ENCODE assay signal across 10 cellular contexts in genomic region chr17:7352910-7353635, GRCh38. TPM values are rescaled to one million over a fixed set of nuclear protein-coding genes. Genes with fewer than 3 reads are reported as not detected.
DNase-seq lines count a peak whose midpoint lies in the region; ATAC-seq and TF ChIP-seq lines count a peak whose summit lies in the region.
"Had no signal": no experiment of that assay in that cellular context is flagged by ENCODE, and none has a peak within 500 bp of the region (broad histone marks: within the 10 kb centered on the region; RNA-seq: fewer than 3 reads in every experiment).

No MANE protein-coding gene starts in this region.

- H3K4me1 ChIP-seq in right lobe of liver: peaks cover 0 to 26% (median 7%) of the 10 kb centered on the region in 4 donors

- H3K4me3 ChIP-seq in right lobe of liver: peak overlapping the region in 2 of 3 donors; percentile 71 to 96

- peak overlapping the region; percentile 80 for H3K4me3 Mint-ChIP-seq in T-helper 2 cell treated with Interferon-gamma antibody and Interleukin-4, amounts not matched to agents 5 μg/mL and 100 μg/mL, for 36 hours

- intact Hi-C loops in right lobe of liver (cut with DNase I): loop anchor here in 1 of 2 donors (10.0 kb wide), 1 partner anchor 162 kb away; no protein-coding TSS in a partner anchor

- H3K4me1 Mint-ChIP-seq in T-helper 2 cell treated with Interferon-gamma antibody and Interleukin-4, amounts not matched to agents 5 μg/mL and 100 μg/mL, for 36 hours (ENCODE audit: low read depth): peaks cover 25% of the 10 kb centered on the region

- peak overlapping the region; percentile 76 for H3K27ac Mint-ChIP-seq in T-helper 2 cell treated with Interferon-gamma antibody and Interleukin-4, amounts not matched to agents 5 μg/mL and 100 μg/mL, for 36 hours

- no peaks in the 10 kb centered on the region for H3K36me3 ChIP-seq in right lobe of liver
- H3K36me3 ChIP-seq: HAP-1 had no signal

- no peak for ATAC-seq in right lobe of liver

- WGBS in right lobe of liver (ENCODE audit: insufficient coverage, low coverage, low lambda C conversion rate, missing lambda C conversion rate): 70% methylated on average over 2 of the region's 37 CpGs

- TF ChIP-seq POLR2A in right lobe of liver (IDR thresholded peaks at IDR 0.05): no peak

- H3K27me3 ChIP-seq in right lobe of liver: no peaks in the 10 kb centered on the region

- H3K36me3 Mint-ChIP-seq in T-helper 2 cell treated with Interferon-gamma antibody and Interleukin-4, amounts not matched to agents 5 μg/mL and 100 μg/mL, for 36 hours (ENCODE audit: low read depth): peaks cover 35% of the 10 kb centered on the region

- H3K9me3 Mint-ChIP-seq in T-helper 2 cell treated with Interferon-gamma antibody and Interleukin-4, amounts not matched to agents 5 μg/mL and 100 μg/mL, for 36 hours: no peaks in the 10 kb centered on the region

- DNase-seq in T-helper 2 cell treated with Interferon-gamma antibody and Interleukin-4, amounts not matched to agents 5 μg/mL and 100 μg/mL, for 36 hours (ENCODE audit: low spot score): no peak
- DNase-seq in T-helper 2 cell (no peak), right lobe of liver (no peak), NCI-H2196 (lab: John Stamatoyannopoulos, UW; ENCODE audit: unreplicated experiment) (no peak), GDM1 (lab: John Stamatoyannopoulos, UW) (no peak), NCI-H2081 treated with DMSO at 0.1 percent for 48 hours (lab: John Stamatoyannopoulos, UW) (no peak)

- TF ChIP-seq CTCF in right lobe of liver (IDR thresholded peaks at IDR 0.05): no peak

- no peaks in the 10 kb centered on the region for H3K27me3 Mint-ChIP-seq in T-helper 2 cell treated with Interferon-gamma antibody and Interleukin-4, amounts not matched to agents 5 μg/mL and 100 μg/mL, for 36 hours (ENCODE audit: low read depth)

- no peaks in the 10 kb centered on the region for H3K9me3 ChIP-seq in right lobe of liver
- H3K9me3 ChIP-seq: HAP-1 had no signal

- H3K27ac ChIP-seq in angular gyrus (ENCODE audit: low read depth, low read length): peak overlapping the region; percentile 89
- H3K27ac ChIP-seq in right lobe of liver: no peak overlapping the region
- peak overlapping the region; percentile 96 for H3K27ac ChIP-seq in temporal lobe (ENCODE audit: low read depth, low read length)

RNA-seq across cellular contexts. Expression of gene KCTD11, which starts 1.1 kb away (rescaled TPM):
- total RNA-seq in right lobe of liver: 1 to 10 TPM; 2.2 to 4.4 (median 2.9) TPM
- 3.2 TPM for total RNA-seq in temporal lobe

RNA-seq across cellular contexts. Expression of gene TMEM95, which starts 1.9 kb away (rescaled TPM):
- not detected for total RNA-seq in right lobe of liver
- 0.25 TPM for total RNA-seq in temporal lobe
- total RNA-seq: pulmonary artery endothelial cell had no signal

RNA-seq across cellular contexts. Expression of gene ACAP1, which starts 16.7 kb away (rescaled TPM):
- total RNA-seq in right lobe of liver: 1 to 10 TPM; 1.6 to 6.8 (median 2.7) TPM
- 0.25 TPM for total RNA-seq in temporal lobe

RNA-seq across cellular contexts. Expression of gene NEURL4, which starts 23.9 kb away (rescaled TPM):
- total RNA-seq in right lobe of liver: 10 to 100 TPM in 4 of 6 experiments, 1 to 10 TPM in 2; 4.2 to 22.1 (median 10.8) TPM
- 37.9 TPM for total RNA-seq in temporal lobe

RNA-seq across cellular contexts. Expression of gene TNK1, which starts 27.8 kb away (rescaled TPM):
- total RNA-seq in right lobe of liver (1 to 10 TPM; 2.9 to 5.1 (median 4.0) TPM), temporal lobe (0.25 TPM)

Comparison
In these comparisons a context has a peak if more than half of its experiments do, and no peak if none do; other contexts are left out.
1. H3K27ac ChIP-seq: peak in angular gyrus (single experiment) and temporal lobe (single experiment); none in right lobe of liver (0 of 3).